Comparison of ENCODE assay signal across 20 cellular contexts in genomic region chr9:89864731-89865130, GRCh38.
DNase-seq lines count a peak whose midpoint lies in the region; ATAC-seq and TF ChIP-seq lines count a peak whose summit lies in the region.
"Had no signal": no experiment of that assay in that cellular context is flagged by ENCODE, and none has a peak within 500 bp of the region (broad histone marks: within the 10 kb centered on the region; RNA-seq: fewer than 3 reads in every experiment).

No MANE protein-coding gene starts in this region.

- H3K4ac ChIP-seq in neuronal stem cell (ENCODE audit: low read length) = no peak overlapping the region

- no peak overlapping the region for H3K9ac ChIP-seq in neuronal stem cell (ENCODE audit: low read depth, low read length, poor library complexity)
- H3K9ac ChIP-seq: KMS-11 had no signal

- H3K18ac ChIP-seq in neuronal stem cell (ENCODE audit: low read length) = no peak overlapping the region

- no CpG with 5 or more reads among the region's 4 CpGs for WGBS in neuronal stem cell (ENCODE audit: extremely low coverage in 2 of 2, insufficient read length in 2 of 2, insufficient replicate concordance in 1 of 2), 2 donors

- H2AFZ ChIP-seq in neuronal stem cell (ENCODE audit: low read length) = no peak overlapping the region
- H2AFZ ChIP-seq: GM23338 had no signal

- no peak overlapping the region for H2BK12ac ChIP-seq in neuronal stem cell (ENCODE audit: low read length)

- no peak overlapping the region for H3K27ac ChIP-seq in neuronal stem cell (replicated peaks; ENCODE audit: low read length)
- H3K27ac ChIP-seq in tibial artery = no peak overlapping the region
- H3K27ac ChIP-seq: KMS-11, RWPE1 had no signal

- ATAC-seq in activated naive CD8-positive, alpha-beta T cell treated with anti-CD3 and anti-CD28 coated beads, Interleukin-2, amount 10 ng/mL, durations not matched to agents 7 days and 5 days (ENCODE audit: low read depth) = no peak
- ATAC-seq in HG02678 (IDR thresholded peaks at IDR 0.05; ENCODE audit: unreplicated experiment) = no peak
- ATAC-seq: CD8-positive, alpha-beta T cell; GM23338; PC-3 had no signal

- no peak overlapping the region for H2BK5ac ChIP-seq in neuronal stem cell (ENCODE audit: low read length)

- no peaks in the 10 kb centered on the region for H3K79me1 ChIP-seq in neuronal stem cell (ENCODE audit: low read depth, low read length)

- H4K91ac ChIP-seq in neuronal stem cell (ENCODE audit: low read depth, low read length, poor library complexity) = no peak overlapping the region

- H3K4me3 ChIP-seq in neuronal stem cell (ENCODE audit: low read length in 2 of 2) (no peak overlapping the region), tibial artery (no peak overlapping the region)
- H3K4me3 ChIP-seq: GM23338 had no signal

- H4K8ac ChIP-seq in neuronal stem cell (ENCODE audit: low read depth, low read length) = no peak overlapping the region

- H2BK15ac ChIP-seq in neuronal stem cell (ENCODE audit: low read length) = no peak overlapping the region

- no peaks in the 10 kb centered on the region for H3K9me3 ChIP-seq in neuronal stem cell (replicated peaks in 1 of 2; ENCODE audit: control insufficient read depth in 2 of 2, insufficient read depth in 1 of 2, low read depth in 1 of 2, low read length in 2 of 2)
- no peaks in the 10 kb centered on the region for H3K9me3 ChIP-seq in tibial artery
- H3K9me3 ChIP-seq: BE2C had no signal

- intact Hi-C loops in tibial artery (cut with DNase I; ENCODE audit: low total_unique reads) = no loop called here

- POLR2A ChIA-PET in activated naive CD8-positive, alpha-beta T cell treated with anti-CD3 and anti-CD28 coated beads, Interleukin-2, amount 10 ng/mL, durations not matched to agents 7 days and 5 days (lab: Charles Lee) = no interaction called here

- no peaks in the 10 kb centered on the region for H3K36me3 Mint-ChIP-seq in activated naive CD8-positive, alpha-beta T cell treated with anti-CD3 and anti-CD28 coated beads, Interleukin-2, amount 10 ng/mL, durations not matched to agents 7 days and 5 days
- no peaks in the 10 kb centered on the region for H3K36me3 Mint-ChIP-seq in activated naive CD8-positive, alpha-beta T cell treated with anti-CD3 and anti-CD28 coated beads for 36 hours
- H3K36me3 Mint-ChIP-seq in chondrocyte (ENCODE audit: low read depth) = no peaks in the 10 kb centered on the region
- H3K36me3 Mint-ChIP-seq: CD8-positive, alpha-beta T cell had no signal

- peaks cover 6% of the 10 kb centered on the region for H3K4me1 Mint-ChIP-seq in activated naive CD8-positive, alpha-beta T cell treated with anti-CD3 and anti-CD28 coated beads, Interleukin-2, amount 10 ng/mL, durations not matched to agents 7 days and 5 days
- no peaks in the 10 kb centered on the region for H3K4me1 Mint-ChIP-seq in activated naive CD8-positive, alpha-beta T cell treated with anti-CD3 and anti-CD28 coated beads for 36 hours
- H3K4me1 Mint-ChIP-seq in chondrocyte (ENCODE audit: low read depth) = peaks cover 4% of the 10 kb centered on the region
- H3K4me1 Mint-ChIP-seq: GM23338 had no signal

- peaks cover 0 to 11% of the 10 kb centered on the region in 2 donors for H3K4me1 ChIP-seq in neuronal stem cell (ENCODE audit: control insufficient read depth in 2 of 2, insufficient read depth in 1 of 2, low read depth in 1 of 2, low read length in 2 of 2)
- H3K4me1 ChIP-seq in tibial artery = no peaks in the 10 kb centered on the region
- H3K4me1 ChIP-seq: BE2C had no signal

- H3K23ac ChIP-seq in neuronal stem cell (ENCODE audit: low read depth, low read length, poor library complexity) = no peak overlapping the region

- H3K4me3 Mint-ChIP-seq in activated naive CD8-positive, alpha-beta T cell treated with anti-CD3 and anti-CD28 coated beads, Interleukin-2, amount 10 ng/mL, durations not matched to agents 7 days and 5 days = no peak overlapping the region
- no peak overlapping the region for H3K4me3 Mint-ChIP-seq in activated naive CD8-positive, alpha-beta T cell treated with anti-CD3 and anti-CD28 coated beads for 36 hours
- H3K4me3 Mint-ChIP-seq in chondrocyte (ENCODE audit: unreplicated experiment) = no peak overlapping the region
- H3K4me3 Mint-ChIP-seq: CD8-positive, alpha-beta T cell; GM23338 had no signal

- H3K9me3 Mint-ChIP-seq in activated naive CD8-positive, alpha-beta T cell treated with anti-CD3 and anti-CD28 coated beads, Interleukin-2, amount 10 ng/mL, durations not matched to agents 7 days and 5 days = no peaks in the 10 kb centered on the region
- H3K9me3 Mint-ChIP-seq in activated naive CD8-positive, alpha-beta T cell treated with anti-CD3 and anti-CD28 coated beads for 36 hours = no peaks in the 10 kb centered on the region
- H3K9me3 Mint-ChIP-seq in chondrocyte (ENCODE audit: low read depth) = no peaks in the 10 kb centered on the region
- H3K9me3 Mint-ChIP-seq: CD8-positive, alpha-beta T cell; GM23338 had no signal

- peak overlapping the region; percentile 57 for H3K14ac ChIP-seq in neuronal stem cell (ENCODE audit: low read length)

- H2BK120ac ChIP-seq in neuronal stem cell (ENCODE audit: low read depth, low read length) = no peak overlapping the region

- no peak overlapping the region for H2AK5ac ChIP-seq in neuronal stem cell (ENCODE audit: low read depth, low read length)

- peaks cover 23% of the 10 kb centered on the region for H3K27me3 Mint-ChIP-seq in activated naive CD8-positive, alpha-beta T cell treated with anti-CD3 and anti-CD28 coated beads, Interleukin-2, amount 10 ng/mL, durations not matched to agents 7 days and 5 days
- no peaks in the 10 kb centered on the region for H3K27me3 Mint-ChIP-seq in activated naive CD8-positive, alpha-beta T cell treated with anti-CD3 and anti-CD28 coated beads for 36 hours
- peaks cover 7% of the 10 kb centered on the region for H3K27me3 Mint-ChIP-seq in chondrocyte (ENCODE audit: low read depth)

- peak; percentile 17 for DNase-seq in activated naive CD8-positive, alpha-beta T cell treated with anti-CD3 and anti-CD28 coated beads, Interleukin-2, amount 10 ng/mL, durations not matched to agents 7 days and 5 days
- no peak for DNase-seq in activated naive CD8-positive, alpha-beta T cell treated with anti-CD3 and anti-CD28 coated beads for 36 hours
- peak; percentile 48 for DNase-seq in chondrocyte (ENCODE audit: low spot score)
- DNase-seq in neuronal stem cell (ENCODE audit: low spot score) = no peak
- peak; percentile 19 to 28 for DNase-seq in tibial artery
- DNase-seq in activated CD4-positive, alpha-beta T cell treated with anti-CD3 and anti-CD28 coated beads for 4 hours = no peak
- DNase-seq in globus pallidus (ENCODE audit: low spot score) = no peak
- DNase-seq: BE2C; Calu3; CD8-positive, alpha-beta T cell; GF-D8; NCI-H1436 treated with DMSO at 0.1 percent for 48 hours; NCI-H2029 treated with DMSO at 0.1 percent for 48 hours; NCI-H2227 treated with DMSO at 0.1 percent for 48 hours; PC-3; SIG-M5 had no signal

- H3K36me3 ChIP-seq in neuronal stem cell (replicated peaks in 1 of 2; ENCODE audit: control insufficient read depth in 2 of 2, insufficient read depth in 2 of 2, low read length in 2 of 2) (no peaks in the 10 kb centered on the region), tibial artery (no peaks in the 10 kb centered on the region)
- H3K36me3 ChIP-seq: BE2C had no signal

- TF ChIP-seq CTCF in chondrocyte (IDR thresholded peaks at IDR 0.05) (no peak), tibial artery (IDR thresholded peaks at IDR 0.05) (no peak)

- no peak overlapping the region for H3K4me2 ChIP-seq in neuronal stem cell (ENCODE audit: insufficient read depth, low read length, poor library complexity, severe bottlenecking)
- H3K4me2 ChIP-seq: GM23338, KMS-11 had no signal

- peaks cover 0 to 8% (median 0%) of the 10 kb centered on the region in 3 experiments for H3K27me3 ChIP-seq in neuronal stem cell (ENCODE audit: control insufficient read depth in 3 of 3, insufficient read depth in 3 of 3, low read depth in 1 of 3, low read length in 3 of 3)
- no peaks in the 10 kb centered on the region for H3K27me3 ChIP-seq in tibial artery
- H3K27me3 ChIP-seq: BE2C had no signal

- no peak overlapping the region for H3K27ac Mint-ChIP-seq in activated naive CD8-positive, alpha-beta T cell treated with anti-CD3 and anti-CD28 coated beads, Interleukin-2, amount 10 ng/mL, durations not matched to agents 7 days and 5 days
- H3K27ac Mint-ChIP-seq in activated naive CD8-positive, alpha-beta T cell treated with anti-CD3 and anti-CD28 coated beads for 36 hours = no peak overlapping the region
- H3K27ac Mint-ChIP-seq in chondrocyte (ENCODE audit: unreplicated experiment) = no peak overlapping the region
- H3K27ac Mint-ChIP-seq: CD8-positive, alpha-beta T cell; GM23338 had no signal

Comparison
In these comparisons a context has a peak if more than half of its experiments do, and no peak if none do; other contexts are left out.
1. DNase-seq: peak in activated naive CD8-positive, alpha-beta T cell treated with anti-CD3 and anti-CD28 coated beads, Interleukin-2, amount 10 ng/mL, durations not matched to agents 7 days and 5 days (single experiment), chondrocyte (single experiment) and tibial artery (2 of 2); none in activated naive CD8-positive, alpha-beta T cell treated with anti-CD3 and anti-CD28 coated beads for 36 hours (single experiment), neuronal stem cell (single experiment), activated CD4-positive, alpha-beta T cell treated with anti-CD3 and anti-CD28 coated beads for 4 hours (0 of 2) and globus pallidus (single experiment).